9 cellular contexts compared by ENCODE assay signal in the genomic region with DNA sequence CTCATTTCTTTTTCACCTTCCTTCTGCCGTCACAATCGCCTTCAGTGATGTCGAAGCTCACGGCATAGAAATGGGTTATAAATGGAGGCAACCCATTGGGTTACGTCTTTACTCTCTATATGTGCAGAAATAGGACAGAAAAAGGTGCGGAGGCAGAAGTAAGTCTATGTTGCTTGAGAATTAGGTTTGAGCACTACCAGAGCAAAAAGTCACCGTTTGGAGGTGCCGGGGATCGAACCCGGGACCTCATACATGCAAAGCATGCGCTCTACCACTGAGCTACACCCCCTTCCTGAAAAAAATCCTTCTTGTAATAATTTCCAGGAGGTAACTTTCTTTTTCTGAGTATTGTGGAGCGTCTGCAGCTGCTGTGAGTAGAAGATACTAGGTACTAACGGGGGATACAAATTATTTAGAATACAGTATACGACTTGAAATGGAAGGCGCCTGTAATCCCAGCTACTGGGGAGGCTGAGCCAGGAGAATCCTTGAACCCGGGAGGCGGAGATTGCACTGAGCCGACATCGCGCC.
DNase-seq lines count a peak whose midpoint lies in the region; ATAC-seq, FAIRE-seq and TF ChIP-seq lines count a peak whose summit lies in the region.
"Had no signal": no experiment of that assay in that cellular context is flagged by ENCODE, and none has a peak within 500 bp of the region (broad histone marks: within the 10 kb centered on the region; RNA-seq: fewer than 3 reads in every experiment).

No MANE protein-coding gene starts in this region.

- H3K27ac ChIP-seq in RWPE1: no peak overlapping the region
- no peak overlapping the region for H3K27ac ChIP-seq in pancreas
- H3K27ac ChIP-seq: parathyroid adenoma had no signal

- H3K4me1 ChIP-seq in BE2C: no peaks in the 10 kb centered on the region
- no peaks in the 10 kb centered on the region for H3K4me1 ChIP-seq in pancreas
- H3K4me1 ChIP-seq: parathyroid adenoma had no signal

- DNase-seq in BE2C: peak; percentile 61
- DNase-seq in HEK293T (ENCODE audit: extremely low spot score): no peak
- DNase-seq in RWPE1 (ENCODE audit: low spot score): peak; percentile 42
- DNase-seq in dermis blood vessel endothelial cell: peak; percentile 53
- no peak for DNase-seq in pancreas
- no peak for DNase-seq in DMS79 (lab: John Stamatoyannopoulos, UW)
- no peak for DNase-seq in hypothalamus (lab: John Stamatoyannopoulos, UW)

- H3K4me3 ChIP-seq in BE2C (ENCODE audit: low read depth, low read length) (peak overlapping the region; percentile 65), pancreas (peak overlapping the region in 1 of 4 donors; percentile 7)

- TF ChIP-seq CTCF in BE2C (IDR thresholded peaks at IDR 0.05; ENCODE audit: low read depth, low read length) (no peak), RWPE1 (conservative IDR thresholded peaks at IDR 0.05; ENCODE audit: low read depth) (no peak), pancreas (IDR thresholded peaks at IDR 0.05) (no peak)

- H3K36me3 ChIP-seq in BE2C (no peaks in the 10 kb centered on the region), pancreas (no peaks in the 10 kb centered on the region)

- no peak for FAIRE-seq in pancreas (lab: Jason Lieb, UNC)

- H3K27me3 ChIP-seq in BE2C: peaks cover 42% of the 10 kb centered on the region
- peaks cover 0 to 71% (median 23%) of the 10 kb centered on the region in 4 donors for H3K27me3 ChIP-seq in pancreas

- 6 to 10% methylated on average over 20 of the region's 20 CpGs for WGBS in pancreas, 2 donors

- POLR2A ChIA-PET in HEK293T (lab: Yijun Ruan, JAX): interaction anchor here (0.9 to 1.0 kb wide), 2 partner anchors 12 to 13 kb away, joined by 3 read pairs; no protein-coding TSS in a partner anchor
- POLR2A ChIA-PET in RWPE1 (lab: Yijun Ruan, JAX; ENCODE audit: low non-redundant PET): no interaction called here

- no peaks in the 10 kb centered on the region for H3K9me3 ChIP-seq in BE2C
- H3K9me3 ChIP-seq in pancreas: no peaks in the 10 kb centered on the region

- peak in 3 of 4 donors; percentile 22 to 66 (median 37) for ATAC-seq in pancreas
- ATAC-seq in HG03135 (IDR thresholded peaks at IDR 0.05; ENCODE audit: unreplicated experiment): no peak

- CTCF ChIA-PET in HEK293T (lab: Yijun Ruan, JAX): interaction anchor here (0.6 kb wide), 1 partner anchor 18 kb away, joined by 3 read pairs; no protein-coding TSS in a partner anchor
- CTCF ChIA-PET in RWPE1 (lab: Yijun Ruan, JAX): no interaction called here

- intact Hi-C loops in pancreas (cut with DNase I): no loop called here

TF ChIP-seq in HEK293T, 16 proteins besides CTCF, POLR2A, EP300 and RAD21:
- TF ChIP-seq SUZ12 (IDR thresholded peaks at IDR 0.05): no peak
- TF ChIP-seq ZNF384 (IDR thresholded peaks at IDR 0.05): peak; percentile 48
- peak; percentile 10; the same call in 1 of the 2 replicates for TF ChIP-seq TARDBP (IDR thresholded peaks at IDR 0.05)
- TF ChIP-seq L3MBTL2 (conservative IDR thresholded peaks at IDR 0.05): peak; percentile 61

Comparison
In these comparisons a context has a peak if more than half of its experiments do, and no peak if none do; other contexts are left out.
1. DNase-seq: peak in BE2C (single experiment), RWPE1 (single experiment) and dermis blood vessel endothelial cell (single experiment); none in HEK293T (single experiment), pancreas (0 of 6), DMS79 (single experiment) and hypothalamus (0 of 51).